21 cellular contexts compared by ENCODE assay signal in the genomic region with DNA sequence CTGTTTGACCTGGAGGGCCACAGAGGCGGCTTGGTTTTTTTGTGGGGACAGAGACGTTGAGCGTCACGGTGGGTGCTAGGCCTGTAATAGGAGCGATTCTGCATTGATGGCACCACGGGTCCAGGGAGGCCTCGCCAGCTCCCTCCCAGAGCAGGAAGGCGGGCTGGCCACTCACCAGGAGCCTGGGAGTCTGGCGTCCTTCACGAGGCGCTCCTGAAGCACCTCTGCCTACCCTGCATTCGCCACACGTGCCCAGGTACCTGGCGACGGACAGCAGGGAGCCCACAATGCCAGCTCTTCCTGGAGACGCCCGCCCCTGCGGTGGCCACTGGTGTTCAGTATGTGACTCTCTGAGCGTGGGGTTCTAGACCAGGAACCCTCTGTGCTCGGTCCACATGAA.
"Had no signal": no experiment of that assay in that cellular context is flagged by ENCODE, and none has a peak within 500 bp of the region (broad histone marks: within the 10 kb centered on the region; RNA-seq: fewer than 3 reads in every experiment).

No MANE protein-coding gene starts in this region.

- H3K9me3 ChIP-seq: esophagus muscularis mucosa, left lung, lower lobe of right lung had no signal

- H3K27ac ChIP-seq: coronary artery, dorsolateral prefrontal cortex, esophagus muscularis mucosa, foreskin keratinocyte, heart right ventricle, left lung, lower lobe of right lung had no signal

- H3K27me3 ChIP-seq: dorsolateral prefrontal cortex, esophagus muscularis mucosa, foreskin keratinocyte, heart right ventricle, left lung had no signal

- DNase-seq: dorsolateral prefrontal cortex; effector CD4-positive, alpha-beta T cell; effector memory CD4-positive, alpha-beta T cell; foreskin keratinocyte; head of caudate nucleus; heart right ventricle; hippocampal formation; left cardiac atrium; left ventricle myocardium superior; lower lobe of right lung; mesenchymal stem cell; midbrain; naive B cell had no signal

- FAIRE-seq: colon, endothelial cell of umbilical vein, frontal cortex, islet of Langerhans, keratinocyte had no signal

- ATAC-seq: foreskin keratinocyte, heart right ventricle, left cardiac atrium, left lung, left ventricle myocardium superior, lower lobe of right lung had no signal

- H3K4me3 ChIP-seq: coronary artery, dorsolateral prefrontal cortex, esophagus muscularis mucosa, heart right ventricle, left lung, lower lobe of right lung had no signal

- H3K4me1 ChIP-seq: foreskin keratinocyte had no signal
